ENCODE assay signal across 32 cellular contexts in the genomic region with DNA sequence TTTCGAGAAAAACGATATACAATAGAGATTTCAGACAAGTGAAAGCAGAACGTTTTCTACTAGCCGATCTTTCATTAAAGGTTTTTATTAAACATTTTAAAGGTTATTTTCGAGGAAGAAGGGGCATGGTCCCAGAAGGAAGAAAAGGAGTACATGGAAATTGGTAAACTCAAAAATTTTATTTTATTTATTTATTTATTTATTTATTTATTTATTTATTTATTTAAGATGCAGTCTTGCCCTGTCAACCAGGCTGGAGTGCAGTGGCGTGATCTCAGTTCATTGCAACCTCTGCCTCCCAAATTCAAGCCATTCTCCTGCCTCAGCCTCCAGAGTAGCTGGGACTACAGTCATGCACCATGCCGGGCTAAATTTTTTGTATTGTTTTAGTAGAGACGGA.
"Had no signal": no experiment of that assay in that cellular context is flagged by ENCODE, and none has a peak within 500 bp of the region (broad histone marks: within the 10 kb centered on the region; RNA-seq: fewer than 3 reads in every experiment).

No MANE protein-coding gene starts in this region.

- H3K36me3 ChIP-seq: adrenal gland, ascending aorta, brain microvascular endothelial cell, breast epithelium had no signal

- DNase-seq: activated effector memory CD4-positive, alpha-beta T cell treated with anti-CD3 and anti-CD28 coated beads, Interleukin-2, amount 50 U/mL, for 16 hours; activated effector memory CD4-positive, alpha-beta T cell treated with Interleukin-2 at 50 U/mL for 16 hours; activated gamma-delta T cell; activated gamma-delta T cell treated with Interleukin-2 at 50 U/mL for 16 hours; activated naive CD4-positive, alpha-beta T cell; activated naive CD4-positive, alpha-beta T cell treated with anti-CD3 and anti-CD28 coated beads for 36 hours; activated naive CD4-positive, alpha-beta T cell treated with anti-CD3 and anti-CD28 coated beads, Interleukin-2, amount 10 ng/mL, durations not matched to agents 7 days and 5 days; activated naive CD4-positive, alpha-beta T cell treated with anti-CD3 and anti-CD28 coated beads, Interleukin-2, amount 50 U/mL, for 16 hours; activated naive CD4-positive, alpha-beta T cell treated with Interleukin-2 at 50 U/mL for 16 hours; activated naive CD8-positive, alpha-beta T cell treated with anti-CD3 and anti-CD28 coated beads for 36 hours; activated naive CD8-positive, alpha-beta T cell treated with anti-CD3 and anti-CD28 coated beads, Interleukin-2, amount 10 ng/mL, durations not matched to agents 7 days and 5 days; activated naive CD8-positive, alpha-beta T cell treated with anti-CD3 and anti-CD28 coated beads, Interleukin-2, amount 50 U/mL, for 24 hours; activated T-cell treated with anti-CD3 and anti-CD28 coated beads, Interleukin-2, amount 50 U/mL, for 4 hours; activated T-cell treated with anti-CD3 and anti-CD28 coated beads, Interleukin-2, amount 50 U/mL, for 48 hours; activated T-cell treated with anti-CD3 and anti-CD28 coated beads, Interleukin-2, amount 50 U/mL, for 72 hours; adrenal gland; amniotic stem cell; amygdala; anterior cingulate cortex; aorta; body of pancreas; brain microvascular endothelial cell; caudate nucleus; central memory CD4-positive, alpha-beta T cell; cerebellar nuclear complex had no signal

- H3K9me3 ChIP-seq: adrenal gland, ascending aorta, body of pancreas had no signal

- H3K4me3 ChIP-seq: adrenal gland, ascending aorta, body of pancreas, breast epithelium, cardiac muscle cell had no signal

- ATAC-seq: activated naive CD4-positive, alpha-beta T cell treated with anti-CD3 and anti-CD28 coated beads, Interleukin-2, amount 50 U/mL, for 72 hours; activated naive CD8-positive, alpha-beta T cell treated with anti-CD3 and anti-CD28 coated beads, Interleukin-2, amount 50 U/mL, for 24 hours; activated T-cell treated with anti-CD3 and anti-CD28 coated beads, Interleukin-2, amount 50 U/mL, for 4 hours; activated T-cell treated with anti-CD3 and anti-CD28 coated beads, Interleukin-2, amount 50 U/mL, for 72 hours; activated T-helper 17 cell treated with anti-CD3 and anti-CD28 coated beads, Interleukin-2, amount 50 U/mL, for 72 hours; body of pancreas had no signal

- H3K4me1 ChIP-seq: adrenal gland, ascending aorta, body of pancreas, breast epithelium had no signal

- FAIRE-seq: astrocyte, bronchial epithelial cell had no signal

- H3K27ac ChIP-seq: adrenal gland, ascending aorta, body of pancreas, brain microvascular endothelial cell, breast epithelium, cardiac muscle cell had no signal
